7 cellular contexts compared by ENCODE assay signal in the genomic region with DNA sequence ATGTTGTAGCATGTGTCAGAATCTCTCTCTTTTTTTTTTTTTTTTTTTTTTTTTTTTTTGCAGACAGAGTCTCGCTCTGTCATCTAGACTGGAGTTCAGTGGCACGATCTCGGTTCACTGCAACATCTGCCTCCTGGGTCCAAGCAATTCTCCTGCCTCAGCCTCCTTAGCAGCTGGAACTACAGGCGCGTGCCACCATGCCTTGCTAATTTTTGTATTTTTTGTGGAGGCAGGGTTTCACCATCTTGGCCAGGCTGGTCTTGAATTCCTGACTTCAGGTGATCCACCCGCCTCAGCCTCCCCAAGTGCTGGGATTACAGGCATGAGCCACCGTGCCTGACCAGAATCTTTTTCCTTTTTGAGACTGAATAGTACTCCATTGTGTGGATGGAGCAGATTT. TPM values are rescaled to one million over a fixed set of nuclear protein-coding genes. Genes with fewer than 3 reads are reported as not detected.
DNase-seq lines count a peak whose midpoint lies in the region; TF ChIP-seq lines count a peak whose summit lies in the region.
"Not testable (repeated sequence)": the region's sequence is repeated elsewhere in the genome, so short reads cannot be mapped to it uniquely, and the experiment has no call there.

No MANE protein-coding gene starts in this region.

- not testable (repeated sequence) for H2AFZ ChIP-seq in osteoblast (ENCODE audit: low read length); trophoblast cell (ENCODE audit: insufficient read depth, low read length, poor library complexity)

- H3K27ac ChIP-seq in esophagus muscularis mucosa (replicated peaks in 1 of 4) = peak overlapping the region in 3 of 4 donors; percentile 14 to 86 (median 83)
- H3K27ac ChIP-seq in osteoblast (ENCODE audit: low read depth, low read length); trophoblast cell (ENCODE audit: low read depth, low read length): not testable (repeated sequence)

- not testable (repeated sequence) for H3K79me2 ChIP-seq in osteoblast (ENCODE audit: insufficient read depth, low read length)
- H3K79me2 ChIP-seq in trophoblast cell (ENCODE audit: control insufficient read depth, insufficient read depth, low read length, poor library complexity) = peaks cover 12% of the 10 kb centered on the region

- H3K4me3 Mint-ChIP-seq in Caco-2 (ENCODE audit: unreplicated experiment) = peak overlapping the region; percentile 39
- H3K4me3 Mint-ChIP-seq in brain, mesothelial cell of epicardium, type B pancreatic cell: not testable (repeated sequence)

- peaks cover 19% of the 10 kb centered on the region for H3K79me1 ChIP-seq in trophoblast cell (ENCODE audit: low read length)

- H3K23ac ChIP-seq in trophoblast cell (ENCODE audit: low read length) = not testable (repeated sequence)

- not testable (repeated sequence) for H3K36me3 ChIP-seq in Caco-2 (ENCODE audit: control insufficient read depth, insufficient read depth, low read length); osteoblast (ENCODE audit: insufficient read depth, low read length); trophoblast cell (ENCODE audit: control insufficient read depth in 1 of 2, insufficient read depth in 2 of 2, low read length in 2 of 2)
- peaks cover 0 to 18% (median 2%) of the 10 kb centered on the region in 4 donors for H3K36me3 ChIP-seq in esophagus muscularis mucosa

- not testable (repeated sequence) for H3K9me3 Mint-ChIP-seq in Caco-2 (ENCODE audit: unreplicated experiment); mesothelial cell of epicardium; type B pancreatic cell
- peaks cover 7 to 18% (median 8%) of the 10 kb centered on the region in 5 experiments for H3K9me3 Mint-ChIP-seq in brain

- not testable (repeated sequence) for H2BK120ac ChIP-seq in trophoblast cell (ENCODE audit: insufficient read depth, low read length, poor library complexity)

- not testable (repeated sequence) for TF ChIP-seq POLR2A in esophagus muscularis mucosa (IDR thresholded peaks at IDR 0.05; ENCODE audit: low read depth)

- not testable (repeated sequence) for H4K20me1 ChIP-seq in osteoblast (ENCODE audit: insufficient read depth, low read length)

- not testable (repeated sequence) for H2BK12ac ChIP-seq in trophoblast cell (ENCODE audit: low read length)

- intact Hi-C loops in Caco-2 (cut with micrococcal nuclease; ENCODE audit: unreplicated experiment); esophagus muscularis mucosa (cut with DNase I): not testable (repeated sequence)

- H3K36me3 Mint-ChIP-seq in Caco-2 (ENCODE audit: insufficient read depth, unreplicated experiment) = peaks cover 38% of the 10 kb centered on the region
- peaks cover 48% of the 10 kb centered on the region for H3K36me3 Mint-ChIP-seq in brain
- peaks cover 11% of the 10 kb centered on the region for H3K36me3 Mint-ChIP-seq in mesothelial cell of epicardium
- not testable (repeated sequence) for H3K36me3 Mint-ChIP-seq in type B pancreatic cell

- TF ChIP-seq EP300 in esophagus muscularis mucosa (IDR thresholded peaks at IDR 0.05) = not testable (repeated sequence)

- CTCF ChIA-PET in Caco-2 (lab: Charles Lee) = not testable (repeated sequence)

- not testable (repeated sequence) for BruUV-seq in Caco-2 (replicated peaks; lab: Mats Ljungman, UMichigan)

- H4K91ac ChIP-seq in trophoblast cell (ENCODE audit: low read depth, low read length) = not testable (repeated sequence)

- not testable (repeated sequence) for H4K12ac ChIP-seq in trophoblast cell (ENCODE audit: low read depth, low read length)

- H3K9ac ChIP-seq in trophoblast cell (ENCODE audit: low read length) = not testable (repeated sequence)

- not testable (repeated sequence) for H3K4ac ChIP-seq in trophoblast cell (ENCODE audit: low read depth, low read length)

- not testable (repeated sequence) for H3K4me3 ChIP-seq in Caco-2 (ENCODE audit: low read depth, low read length); esophagus muscularis mucosa; osteoblast (ENCODE audit: insufficient read depth, low read length); trophoblast cell (ENCODE audit: low read depth, low read length)

- H3K4me1 Mint-ChIP-seq in Caco-2 (ENCODE audit: low read depth, unreplicated experiment) (peaks cover 58% of the 10 kb centered on the region), brain (peaks cover 33% of the 10 kb centered on the region), mesothelial cell of epicardium (peaks cover 48% of the 10 kb centered on the region), type B pancreatic cell (ENCODE audit: unreplicated experiment) (peaks cover 41% of the 10 kb centered on the region)

- WGBS in esophagus muscularis mucosa = 96% methylated on average over 7 of the region's 7 CpGs
- WGBS in trophoblast cell (ENCODE audit: extremely low coverage, insufficient coverage, insufficient read length) = no CpG with 5 or more reads among the region's 7 CpGs

- H3K14ac ChIP-seq in trophoblast cell (ENCODE audit: low read length) = not testable (repeated sequence)

- not testable (repeated sequence) for H3K27me3 ChIP-seq in Caco-2 (replicated peaks; ENCODE audit: control insufficient read depth, insufficient read depth, low read length); esophagus muscularis mucosa; osteoblast (ENCODE audit: insufficient read depth, low read length); trophoblast cell (ENCODE audit: insufficient read depth, low read length)

- not testable (repeated sequence) for H3K27me3 Mint-ChIP-seq in Caco-2 (ENCODE audit: insufficient read depth, unreplicated experiment); brain; mesothelial cell of epicardium (ENCODE audit: low read depth); type B pancreatic cell

- POLR2A ChIA-PET in Caco-2 (lab: Charles Lee) = not testable (repeated sequence)

- not testable (repeated sequence) for H3K9me3 ChIP-seq in Caco-2; esophagus muscularis mucosa; osteoblast (ENCODE audit: low read depth, low read length); trophoblast cell (ENCODE audit: insufficient read depth, low read depth, low read length)

- not testable (repeated sequence) for H2BK5ac ChIP-seq in trophoblast cell (ENCODE audit: low read depth, low read length, poor library complexity)

- not testable (repeated sequence) for H3K18ac ChIP-seq in trophoblast cell (ENCODE audit: low read length)

- H3K4me1 ChIP-seq in Caco-2 = peaks cover 63% of the 10 kb centered on the region
- H3K4me1 ChIP-seq in esophagus muscularis mucosa = peaks cover 56 to 97% (median 90%) of the 10 kb centered on the region in 4 donors
- peaks cover 23% of the 10 kb centered on the region for H3K4me1 ChIP-seq in osteoblast (ENCODE audit: insufficient read depth, low read length)
- peaks cover 35% of the 10 kb centered on the region in 2 experiments for H3K4me1 ChIP-seq in trophoblast cell (ENCODE audit: control insufficient read depth in 1 of 2, insufficient read depth in 2 of 2, low read length in 2 of 2)

- H4K8ac ChIP-seq in trophoblast cell (ENCODE audit: low read depth, low read length) = not testable (repeated sequence)

- H3K27ac Mint-ChIP-seq in Caco-2 (ENCODE audit: unreplicated experiment) = peak overlapping the region; percentile 90
- peak overlapping the region in 3 of 5 experiments; percentile 62 to 80 (median 73) for H3K27ac Mint-ChIP-seq in brain
- peak overlapping the region; percentile 94 for H3K27ac Mint-ChIP-seq in mesothelial cell of epicardium
- peak overlapping the region; percentile 83 for H3K27ac Mint-ChIP-seq in type B pancreatic cell

- not testable (repeated sequence) for DNase-seq in Caco-2; esophagus muscularis mucosa (ENCODE audit: extremely low spot score); mesothelial cell of epicardium (ENCODE audit: low spot score in 2 of 2, unreplicated experiment in 2 of 2); type B pancreatic cell (ENCODE audit: extremely low spot score, unreplicated experiment)
- peak; percentile 34 for DNase-seq in osteoblast (ENCODE audit: insufficient read length, low spot score, missing footprints)
- DNase-seq in trophoblast cell = peak; percentile 57

- H3K4me2 ChIP-seq in osteoblast (ENCODE audit: insufficient read depth, low read length); trophoblast cell (ENCODE audit: low read length): not testable (repeated sequence)

- not testable (repeated sequence) for H2AK5ac ChIP-seq in trophoblast cell (ENCODE audit: low read length)

- not testable (repeated sequence) for TF ChIP-seq CTCF in Caco-2 (IDR thresholded peaks at IDR 0.05; ENCODE audit: insufficient read depth in 1 of 2, low read depth in 1 of 2, low read length in 1 of 2, severe bottlenecking in 1 of 2, unreplicated experiment in 1 of 2); brain (conservative IDR thresholded peaks at IDR 0.05); esophagus muscularis mucosa (IDR thresholded peaks at IDR 0.05); mesothelial cell of epicardium (IDR thresholded peaks at IDR 0.05; ENCODE audit: unreplicated experiment); osteoblast (IDR thresholded peaks at IDR 0.05; ENCODE audit: extremely low read depth, low read depth, low read length); type B pancreatic cell (conservative IDR thresholded peaks at IDR 0.05)

RNA-seq across cellular contexts. Expression of gene LRP5, which starts 32.4 kb away (rescaled TPM):
- total RNA-seq in Caco-2 (2022) = 94.3 TPM in 2 replicates
- polyA plus RNA-seq in brain (ENCODE audit: insufficient read depth, low read depth, low replicate concordance) = 27.2 TPM
- total RNA-seq in esophagus muscularis mucosa = 10 to 100 TPM; 34.0 to 78.4 (median 56.2) TPM
- 72.5 to 76.6 TPM (median 74.7 TPM) in 3 replicates for total RNA-seq in mesothelial cell of epicardium
- total RNA-seq in osteoblast = 16.3 and 18.6 TPM in 2 replicates
- polyA plus RNA-seq in trophoblast cell (2013) = 16.1 and 17.7 TPM in 2 replicates
- 64.9 and 65.0 TPM in 2 replicates for total RNA-seq in type B pancreatic cell (ENCODE audit: low replicate concordance)
